2 cellular contexts compared by ENCODE assay signal in the genomic region with DNA sequence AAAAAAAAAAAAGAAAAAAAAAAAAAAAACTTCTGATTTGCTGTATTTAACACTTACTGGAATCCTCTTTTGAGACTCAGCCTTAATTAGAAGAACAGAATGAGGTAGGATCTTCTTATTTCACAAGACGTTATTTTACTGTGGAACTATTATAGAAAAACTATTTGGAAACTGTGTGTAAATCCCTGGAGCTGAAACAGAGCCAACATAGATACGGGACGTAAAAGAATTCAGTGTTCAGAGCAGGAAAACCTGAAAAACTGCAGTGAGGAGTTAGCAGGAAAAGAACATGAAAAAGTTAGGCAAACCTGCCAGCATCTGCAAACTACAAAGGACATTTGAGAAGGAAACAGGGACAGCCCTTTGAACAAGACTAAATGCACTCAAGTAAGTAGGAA.
TF ChIP-seq lines count a peak whose summit lies in the region.

No MANE protein-coding gene starts in this region.

TF ChIP-seq in K562, 482 proteins besides CTCF, POLR2A, EP300 and RAD21 (continued from another document and continues in another):
- TF ChIP-seq, protein P1, sequence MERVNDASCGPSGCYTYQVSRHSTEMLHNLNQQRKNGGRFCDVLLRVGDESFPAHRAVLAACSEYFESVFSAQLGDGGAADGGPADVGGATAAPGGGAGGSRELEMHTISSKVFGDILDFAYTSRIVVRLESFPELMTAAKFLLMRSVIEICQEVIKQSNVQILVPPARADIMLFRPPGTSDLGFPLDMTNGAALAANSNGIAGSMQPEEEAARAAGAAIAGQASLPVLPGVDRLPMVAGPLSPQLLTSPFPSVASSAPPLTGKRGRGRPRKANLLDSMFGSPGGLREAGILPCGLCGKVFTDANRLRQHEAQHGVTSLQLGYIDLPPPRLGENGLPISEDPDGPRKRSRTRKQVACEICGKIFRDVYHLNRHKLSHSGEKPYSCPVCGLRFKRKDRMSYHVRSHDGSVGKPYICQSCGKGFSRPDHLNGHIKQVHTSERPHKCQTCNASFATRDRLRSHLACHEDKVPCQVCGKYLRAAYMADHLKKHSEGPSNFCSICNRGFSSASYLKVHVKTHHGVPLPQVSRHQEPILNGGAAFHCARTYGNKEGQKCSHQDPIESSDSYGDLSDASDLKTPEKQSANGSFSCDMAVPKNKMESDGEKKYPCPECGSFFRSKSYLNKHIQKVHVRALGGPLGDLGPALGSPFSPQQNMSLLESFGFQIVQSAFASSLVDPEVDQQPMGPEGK (CRISPR knock-in tag; IDR thresholded peaks at IDR 0.05; ENCODE audit: borderline replicate concordance): no peak
- TF ChIP-seq RBM34 (IDR thresholded peaks at IDR 0.05; ENCODE audit: borderline replicate concordance, insufficient read depth, low read length): no peak
- TF ChIP-seq CHD2 (IDR thresholded peaks at IDR 0.05; ENCODE audit: low read depth, low read length): no peak
- no peak for TF ChIP-seq EGR1 (conservative IDR thresholded peaks at IDR 0.05)
- TF ChIP-seq, protein P2, sequence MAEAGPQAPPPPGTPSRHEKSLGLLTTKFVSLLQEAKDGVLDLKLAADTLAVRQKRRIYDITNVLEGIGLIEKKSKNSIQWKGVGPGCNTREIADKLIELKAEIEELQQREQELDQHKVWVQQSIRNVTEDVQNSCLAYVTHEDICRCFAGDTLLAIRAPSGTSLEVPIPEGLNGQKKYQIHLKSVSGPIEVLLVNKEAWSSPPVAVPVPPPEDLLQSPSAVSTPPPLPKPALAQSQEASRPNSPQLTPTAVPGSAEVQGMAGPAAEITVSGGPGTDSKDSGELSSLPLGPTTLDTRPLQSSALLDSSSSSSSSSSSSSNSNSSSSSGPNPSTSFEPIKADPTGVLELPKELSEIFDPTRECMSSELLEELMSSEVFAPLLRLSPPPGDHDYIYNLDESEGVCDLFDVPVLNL (CRISPR knock-in tag; IDR thresholded peaks at IDR 0.05; ENCODE audit: low read depth): no peak
- TF ChIP-seq LCOR (CRISPR knock-in tag; IDR thresholded peaks at IDR 0.05): no peak
- TF ChIP-seq ETS2 (tag; IDR thresholded peaks at IDR 0.05; ENCODE audit: borderline replicate concordance, poor library complexity, severe bottlenecking): no peak
- TF ChIP-seq, protein P3, sequence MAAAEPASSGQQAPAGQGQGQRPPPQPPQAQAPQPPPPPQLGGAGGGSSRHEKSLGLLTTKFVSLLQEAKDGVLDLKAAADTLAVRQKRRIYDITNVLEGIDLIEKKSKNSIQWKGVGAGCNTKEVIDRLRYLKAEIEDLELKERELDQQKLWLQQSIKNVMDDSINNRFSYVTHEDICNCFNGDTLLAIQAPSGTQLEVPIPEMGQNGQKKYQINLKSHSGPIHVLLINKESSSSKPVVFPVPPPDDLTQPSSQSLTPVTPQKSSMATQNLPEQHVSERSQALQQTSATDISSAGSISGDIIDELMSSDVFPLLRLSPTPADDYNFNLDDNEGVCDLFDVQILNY (CRISPR knock-in tag; IDR thresholded peaks at IDR 0.05): no peak
- TF ChIP-seq ADNP (tag; IDR thresholded peaks at IDR 0.05): no peak
- TF ChIP-seq PYGO2 (tag; IDR thresholded peaks at IDR 0.05): no peak
- no peak for TF ChIP-seq NCOA4 (IDR thresholded peaks at IDR 0.05; ENCODE audit: partially characterized antibody)
- TF ChIP-seq, protein P4, sequence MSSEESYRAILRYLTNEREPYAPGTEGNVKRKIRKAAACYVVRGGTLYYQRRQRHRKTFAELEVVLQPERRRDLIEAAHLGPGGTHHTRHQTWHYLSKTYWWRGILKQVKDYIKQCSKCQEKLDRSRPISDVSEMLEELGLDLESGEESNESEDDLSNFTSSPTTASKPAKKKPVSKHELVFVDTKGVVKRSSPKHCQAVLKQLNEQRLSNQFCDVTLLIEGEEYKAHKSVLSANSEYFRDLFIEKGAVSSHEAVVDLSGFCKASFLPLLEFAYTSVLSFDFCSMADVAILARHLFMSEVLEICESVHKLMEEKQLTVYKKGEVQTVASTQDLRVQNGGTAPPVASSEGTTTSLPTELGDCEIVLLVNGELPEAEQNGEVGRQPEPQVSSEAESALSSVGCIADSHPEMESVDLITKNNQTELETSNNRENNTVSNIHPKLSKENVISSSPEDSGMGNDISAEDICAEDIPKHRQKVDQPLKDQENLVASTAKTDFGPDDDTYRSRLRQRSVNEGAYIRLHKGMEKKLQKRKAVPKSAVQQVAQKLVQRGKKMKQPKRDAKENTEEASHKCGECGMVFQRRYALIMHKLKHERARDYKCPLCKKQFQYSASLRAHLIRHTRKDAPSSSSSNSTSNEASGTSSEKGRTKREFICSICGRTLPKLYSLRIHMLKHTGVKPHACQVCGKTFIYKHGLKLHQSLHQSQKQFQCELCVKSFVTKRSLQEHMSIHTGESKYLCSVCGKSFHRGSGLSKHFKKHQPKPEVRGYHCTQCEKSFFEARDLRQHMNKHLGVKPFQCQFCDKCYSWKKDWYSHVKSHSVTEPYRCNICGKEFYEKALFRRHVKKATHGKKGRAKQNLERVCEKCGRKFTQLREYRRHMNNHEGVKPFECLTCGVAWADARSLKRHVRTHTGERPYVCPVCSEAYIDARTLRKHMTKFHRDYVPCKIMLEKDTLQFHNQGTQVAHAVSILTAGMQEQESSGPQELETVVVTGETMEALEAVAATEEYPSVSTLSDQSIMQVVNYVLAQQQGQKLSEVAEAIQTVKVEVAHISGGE (CRISPR knock-in tag; IDR thresholded peaks at IDR 0.05): peak in 1 of 3 experiments; percentile 94; a peak in 2 of 6 replicates
- no peak for TF ChIP-seq SRSF9 (IDR thresholded peaks at IDR 0.05; ENCODE audit: borderline replicate concordance, low read depth, low read length)
- TF ChIP-seq GTF2E2 (tag; IDR thresholded peaks at IDR 0.05): no peak
- no peak for TF ChIP-seq ZNF197 (CRISPR knock-in tag; IDR thresholded peaks at IDR 0.05; ENCODE audit: low read depth)
- TF ChIP-seq XRCC4 (IDR thresholded peaks at IDR 0.05; ENCODE audit: extremely low read depth, insufficient read depth, insufficient read length): no peak

TF ChIP-seq in HepG2, 621 proteins besides CTCF, POLR2A, EP300 and RAD21 (continued from another document and continues in another):
- TF ChIP-seq, protein P5, sequence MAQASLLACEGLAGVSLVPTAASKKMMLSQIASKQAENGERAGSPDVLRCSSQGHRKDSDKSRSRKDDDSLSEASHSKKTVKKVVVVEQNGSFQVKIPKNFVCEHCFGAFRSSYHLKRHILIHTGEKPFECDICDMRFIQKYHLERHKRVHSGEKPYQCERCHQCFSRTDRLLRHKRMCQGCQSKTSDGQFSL (CRISPR knock-in tag; IDR thresholded peaks at IDR 0.05): no peak
- TF ChIP-seq ZMYM4 (CRISPR knock-in tag; IDR thresholded peaks at IDR 0.05) (no peak), BCL6 (CRISPR knock-in tag; IDR thresholded peaks at IDR 0.05) (peak; percentile 20; the same call in 1 of the 2 replicates), SIX4 (CRISPR knock-in tag; IDR thresholded peaks at IDR 0.05) (peak; percentile 39; the same call in 1 of the 2 replicates), MAFK (conservative IDR thresholded peaks at IDR 0.05 in 1 of 2, IDR thresholded peaks at IDR 0.05 in 1 of 2; ENCODE audit: low read length in 2 of 2) (no peak), HMGA1 (CRISPR knock-in tag; conservative IDR thresholded peaks at IDR 0.05) (no peak), ETV6 (CRISPR knock-in tag; conservative IDR thresholded peaks at IDR 0.05) (no peak), SOX13 (IDR thresholded peaks at IDR 0.05) (no peak), SOX13 (CRISPR knock-in tag; conservative IDR thresholded peaks at IDR 0.05 in 1 of 2, IDR thresholded peaks at IDR 0.05 in 1 of 2) (0 out of 4 replicates have a peak, but pooled peaks of 1 of the 2 experiments have one; percentile 7), RXRB (CRISPR knock-in tag; IDR thresholded peaks at IDR 0.05; ENCODE audit: borderline replicate concordance) (peak; percentile 32; the same call in 1 of the 2 replicates), FOXO1 (CRISPR knock-in tag; IDR thresholded peaks at IDR 0.05) (no peak), RELA (CRISPR knock-in tag; IDR thresholded peaks at IDR 0.05) (0 out of 2 replicates have a peak, but pooled peaks have one; percentile 41), ZNF615 (CRISPR knock-in tag; IDR thresholded peaks at IDR 0.05; ENCODE audit: borderline replicate concordance) (no peak), PLRG1 (conservative IDR thresholded peaks at IDR 0.05) (no peak), NFRKB (IDR thresholded peaks at IDR 0.05) (no peak), RORA (CRISPR knock-in tag; IDR thresholded peaks at IDR 0.05) (0 out of 2 replicates have a peak, but pooled peaks have one; percentile 26), TBX2 (CRISPR knock-in tag; IDR thresholded peaks at IDR 0.05; ENCODE audit: borderline replicate concordance) (0 out of 2 replicates have a peak, but pooled peaks have one; percentile 13), MTA1 (CRISPR knock-in tag; IDR thresholded peaks at IDR 0.05; ENCODE audit: borderline replicate concordance) (no peak), HNF4G (IDR thresholded peaks at IDR 0.05; ENCODE audit: borderline replicate concordance, low read depth, low read length) (no peak), HNF4G (CRISPR knock-in tag; IDR thresholded peaks at IDR 0.05; ENCODE audit: borderline replicate concordance, low read depth) (0 out of 2 replicates have a peak, but pooled peaks have one; percentile 18), SIX1 (CRISPR knock-in tag; IDR thresholded peaks at IDR 0.05; ENCODE audit: borderline replicate concordance) (peak; percentile 13; the same call in 1 of the 2 replicates), IRF2 (CRISPR knock-in tag; IDR thresholded peaks at IDR 0.05) (no peak), HDAC1 (CRISPR knock-in tag; IDR thresholded peaks at IDR 0.05) (0 out of 2 replicates have a peak, but pooled peaks have one; percentile 13), ZNF670 (CRISPR knock-in tag; IDR thresholded peaks at IDR 0.05; ENCODE audit: borderline replicate concordance) (no peak), ZNF12 (CRISPR knock-in tag; IDR thresholded peaks at IDR 0.05) (0 out of 2 replicates have a peak, but pooled peaks have one; percentile 5), ZNF563 (CRISPR knock-in tag; IDR thresholded peaks at IDR 0.05) (no peak)
- TF ChIP-seq, protein P6, sequence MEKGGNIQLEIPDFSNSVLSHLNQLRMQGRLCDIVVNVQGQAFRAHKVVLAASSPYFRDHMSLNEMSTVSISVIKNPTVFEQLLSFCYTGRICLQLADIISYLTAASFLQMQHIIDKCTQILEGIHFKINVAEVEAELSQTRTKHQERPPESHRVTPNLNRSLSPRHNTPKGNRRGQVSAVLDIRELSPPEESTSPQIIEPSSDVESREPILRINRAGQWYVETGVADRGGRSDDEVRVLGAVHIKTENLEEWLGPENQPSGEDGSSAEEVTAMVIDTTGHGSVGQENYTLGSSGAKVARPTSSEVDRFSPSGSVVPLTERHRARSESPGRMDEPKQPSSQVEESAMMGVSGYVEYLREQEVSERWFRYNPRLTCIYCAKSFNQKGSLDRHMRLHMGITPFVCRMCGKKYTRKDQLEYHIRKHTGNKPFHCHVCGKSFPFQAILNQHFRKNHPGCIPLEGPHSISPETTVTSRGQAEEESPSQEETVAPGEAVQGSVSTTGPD (CRISPR knock-in tag; IDR thresholded peaks at IDR 0.05): no peak
- TF ChIP-seq, protein P7, sequence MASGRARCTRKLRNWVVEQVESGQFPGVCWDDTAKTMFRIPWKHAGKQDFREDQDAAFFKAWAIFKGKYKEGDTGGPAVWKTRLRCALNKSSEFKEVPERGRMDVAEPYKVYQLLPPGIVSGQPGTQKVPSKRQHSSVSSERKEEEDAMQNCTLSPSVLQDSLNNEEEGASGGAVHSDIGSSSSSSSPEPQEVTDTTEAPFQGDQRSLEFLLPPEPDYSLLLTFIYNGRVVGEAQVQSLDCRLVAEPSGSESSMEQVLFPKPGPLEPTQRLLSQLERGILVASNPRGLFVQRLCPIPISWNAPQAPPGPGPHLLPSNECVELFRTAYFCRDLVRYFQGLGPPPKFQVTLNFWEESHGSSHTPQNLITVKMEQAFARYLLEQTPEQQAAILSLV (CRISPR knock-in tag; IDR thresholded peaks at IDR 0.05; ENCODE audit: borderline replicate concordance): no peak
- TF ChIP-seq, protein P8, sequence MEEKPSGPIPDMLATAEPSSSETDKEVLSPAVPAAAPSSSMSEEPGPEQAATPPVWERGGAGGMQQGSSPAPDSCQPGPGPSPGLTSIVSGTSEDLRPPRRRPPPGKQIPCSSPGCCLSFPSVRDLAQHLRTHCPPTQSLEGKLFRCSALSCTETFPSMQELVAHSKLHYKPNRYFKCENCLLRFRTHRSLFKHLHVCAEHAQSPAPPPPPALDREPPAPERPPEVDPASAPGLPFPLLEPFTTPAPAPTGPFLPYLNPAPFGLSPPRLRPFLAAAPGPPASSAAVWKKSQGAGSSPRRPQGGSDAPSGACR (CRISPR knock-in tag; IDR thresholded peaks at IDR 0.05): no peak
- TF ChIP-seq, protein P9, sequence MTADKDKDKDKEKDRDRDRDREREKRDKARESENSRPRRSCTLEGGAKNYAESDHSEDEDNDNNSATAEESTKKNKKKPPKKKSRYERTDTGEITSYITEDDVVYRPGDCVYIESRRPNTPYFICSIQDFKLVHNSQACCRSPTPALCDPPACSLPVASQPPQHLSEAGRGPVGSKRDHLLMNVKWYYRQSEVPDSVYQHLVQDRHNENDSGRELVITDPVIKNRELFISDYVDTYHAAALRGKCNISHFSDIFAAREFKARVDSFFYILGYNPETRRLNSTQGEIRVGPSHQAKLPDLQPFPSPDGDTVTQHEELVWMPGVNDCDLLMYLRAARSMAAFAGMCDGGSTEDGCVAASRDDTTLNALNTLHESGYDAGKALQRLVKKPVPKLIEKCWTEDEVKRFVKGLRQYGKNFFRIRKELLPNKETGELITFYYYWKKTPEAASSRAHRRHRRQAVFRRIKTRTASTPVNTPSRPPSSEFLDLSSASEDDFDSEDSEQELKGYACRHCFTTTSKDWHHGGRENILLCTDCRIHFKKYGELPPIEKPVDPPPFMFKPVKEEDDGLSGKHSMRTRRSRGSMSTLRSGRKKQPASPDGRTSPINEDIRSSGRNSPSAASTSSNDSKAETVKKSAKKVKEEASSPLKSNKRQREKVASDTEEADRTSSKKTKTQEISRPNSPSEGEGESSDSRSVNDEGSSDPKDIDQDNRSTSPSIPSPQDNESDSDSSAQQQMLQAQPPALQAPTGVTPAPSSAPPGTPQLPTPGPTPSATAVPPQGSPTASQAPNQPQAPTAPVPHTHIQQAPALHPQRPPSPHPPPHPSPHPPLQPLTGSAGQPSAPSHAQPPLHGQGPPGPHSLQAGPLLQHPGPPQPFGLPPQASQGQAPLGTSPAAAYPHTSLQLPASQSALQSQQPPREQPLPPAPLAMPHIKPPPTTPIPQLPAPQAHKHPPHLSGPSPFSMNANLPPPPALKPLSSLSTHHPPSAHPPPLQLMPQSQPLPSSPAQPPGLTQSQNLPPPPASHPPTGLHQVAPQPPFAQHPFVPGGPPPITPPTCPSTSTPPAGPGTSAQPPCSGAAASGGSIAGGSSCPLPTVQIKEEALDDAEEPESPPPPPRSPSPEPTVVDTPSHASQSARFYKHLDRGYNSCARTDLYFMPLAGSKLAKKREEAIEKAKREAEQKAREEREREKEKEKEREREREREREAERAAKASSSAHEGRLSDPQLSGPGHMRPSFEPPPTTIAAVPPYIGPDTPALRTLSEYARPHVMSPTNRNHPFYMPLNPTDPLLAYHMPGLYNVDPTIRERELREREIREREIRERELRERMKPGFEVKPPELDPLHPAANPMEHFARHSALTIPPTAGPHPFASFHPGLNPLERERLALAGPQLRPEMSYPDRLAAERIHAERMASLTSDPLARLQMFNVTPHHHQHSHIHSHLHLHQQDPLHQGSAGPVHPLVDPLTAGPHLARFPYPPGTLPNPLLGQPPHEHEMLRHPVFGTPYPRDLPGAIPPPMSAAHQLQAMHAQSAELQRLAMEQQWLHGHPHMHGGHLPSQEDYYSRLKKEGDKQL (CRISPR knock-in tag; IDR thresholded peaks at IDR 0.05; ENCODE audit: low read depth): no peak
